17 cellular contexts compared by ENCODE assay signal in the genomic region with DNA sequence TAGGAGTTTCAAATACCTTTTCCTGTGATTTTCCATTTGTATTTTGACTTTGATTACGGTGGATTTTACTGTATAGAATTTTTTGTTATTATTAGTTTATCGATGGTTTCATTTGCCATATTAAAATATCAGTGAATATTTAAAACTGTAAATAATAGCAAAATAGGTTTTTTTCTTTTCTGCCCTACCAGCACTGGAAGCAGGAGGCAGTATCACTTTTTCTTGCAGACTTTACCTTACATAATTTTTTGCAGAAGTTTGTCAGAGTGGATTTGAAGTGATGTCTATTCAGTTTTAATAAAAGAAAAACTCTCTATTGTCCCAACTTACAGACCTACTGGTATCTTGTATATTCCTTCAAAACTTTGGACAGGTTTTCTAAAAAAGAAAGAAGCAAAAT.
DNase-seq lines count a peak whose midpoint lies in the region; ATAC-seq and TF ChIP-seq lines count a peak whose summit lies in the region.
"Had no signal": no experiment of that assay in that cellular context is flagged by ENCODE, and none has a peak within 500 bp of the region (broad histone marks: within the 10 kb centered on the region; RNA-seq: fewer than 3 reads in every experiment).

No MANE protein-coding gene starts in this region.

- no peaks in the 10 kb centered on the region; a peak in 1 of 7 replicates for H3K36me3 Mint-ChIP-seq in H9 (ENCODE audit: insufficient read depth in 1 of 3, low read depth in 3 of 3)
- H3K36me3 Mint-ChIP-seq: CD8-positive, alpha-beta T cell had no signal

- no peaks in the 10 kb centered on the region for H3K4me1 Mint-ChIP-seq in H9
- H3K4me1 Mint-ChIP-seq in stimulated activated naive CD8-positive, alpha-beta T cell treated with anti-CD3 and anti-CD28 coated beads, Interleukin-15, amount 100 ng/mL, for 72 hours, result no peaks in the 10 kb centered on the region

- H3K4me1 ChIP-seq in H9 (ENCODE audit: insufficient read depth, low read length), result no peaks in the 10 kb centered on the region
- H3K4me1 ChIP-seq: BLaER1, Peyer's patch had no signal

- no peak overlapping the region for H3K14ac ChIP-seq in H9 (ENCODE audit: insufficient read depth, low read length)

- H3K9ac ChIP-seq in H9 (ENCODE audit: extremely low read depth, insufficient read length, low read length), result no peak overlapping the region
- H3K9ac ChIP-seq: BLaER1, KMS-11 had no signal

- H2BK12ac ChIP-seq in H9 (ENCODE audit: insufficient read length, low read depth, low read length), result no peak overlapping the region

- H3K27me3 ChIP-seq in H9 (ENCODE audit: insufficient read depth, low read length), result no peaks in the 10 kb centered on the region
- H3K27me3 ChIP-seq: BLaER1, Peyer's patch had no signal

- no peak overlapping the region for H4K91ac ChIP-seq in H9 (ENCODE audit: insufficient read length, low read depth, low read length)

- no peak overlapping the region for H3K27ac ChIP-seq in H9 (ENCODE audit: insufficient read length, low read depth, low read length)
- H3K27ac ChIP-seq: BLaER1, KMS-11, Peyer's patch, SK-N-MC had no signal

- no CpG with 5 or more reads among the region's 2 CpGs for WGBS in H9 (ENCODE audit: extremely low coverage, insufficient read length, low lambda C conversion rate)

- H3K4me2 ChIP-seq in H9 (ENCODE audit: insufficient read depth, insufficient read length, low read length), result no peak overlapping the region
- H3K4me2 ChIP-seq: BLaER1, KMS-11 had no signal

- no peaks in the 10 kb centered on the region for H3K9me3 Mint-ChIP-seq in H9
- no peaks in the 10 kb centered on the region for H3K9me3 Mint-ChIP-seq in stimulated activated naive CD8-positive, alpha-beta T cell treated with anti-CD3 and anti-CD28 coated beads, Interleukin-15, amount 100 ng/mL, for 72 hours
- H3K9me3 Mint-ChIP-seq: CD8-positive, alpha-beta T cell had no signal

- no peak overlapping the region for H4K5ac ChIP-seq in H9 (ENCODE audit: insufficient read length, low read depth, low read length)

- H3K4me3 ChIP-seq in cardiac fibroblast (replicated peaks in 1 of 2; ENCODE audit: low read depth in 2 of 2, low read length in 2 of 2) (no peak overlapping the region), fibroblast of pulmonary artery (replicated peaks; ENCODE audit: low read depth, low read length) (no peak overlapping the region), retinal pigment epithelial cell (ENCODE audit: low read length) (no peak overlapping the region)
- H3K4me3 ChIP-seq: BLaER1, Peyer's patch, SK-N-MC had no signal

- no peak overlapping the region for H3K4ac ChIP-seq in H9 (ENCODE audit: low read depth, low read length)

- no peak overlapping the region for H2BK20ac ChIP-seq in H9 (ENCODE audit: low read depth, low read length, poor library complexity, severe bottlenecking)

- H3K27me3 Mint-ChIP-seq in H9 (ENCODE audit: low read depth), result no peaks in the 10 kb centered on the region
- H3K27me3 Mint-ChIP-seq in stimulated activated naive CD8-positive, alpha-beta T cell treated with anti-CD3 and anti-CD28 coated beads, Interleukin-15, amount 100 ng/mL, for 72 hours, result no peaks in the 10 kb centered on the region

- H3K18ac ChIP-seq in H9 (ENCODE audit: insufficient read length, low read depth, low read length), result no peak overlapping the region

- no peak overlapping the region for H4K8ac ChIP-seq in H9 (replicated peaks; ENCODE audit: insufficient read length, low read depth, low read length)

- no peak overlapping the region for H3T11ph ChIP-seq in H9 (ENCODE audit: low read length)

- TF ChIP-seq CTCF in H9 (conservative IDR thresholded peaks at IDR 0.05), result 0 out of 3 replicates have a peak, but pooled peaks have one; percentile 19
- peak; percentile 24 for TF ChIP-seq CTCF in cardiac fibroblast (IDR thresholded peaks at IDR 0.05; ENCODE audit: low read depth, low read length)
- TF ChIP-seq CTCF in fibroblast of pulmonary artery (IDR thresholded peaks at IDR 0.05; ENCODE audit: low read length, missing control alignments), result peak; percentile 24
- TF ChIP-seq CTCF in retinal pigment epithelial cell (conservative IDR thresholded peaks at IDR 0.05; ENCODE audit: low read depth, low read length), result peak; percentile 23

- no peaks in the 10 kb centered on the region for H3K23me2 ChIP-seq in H9 (ENCODE audit: insufficient read length, low read depth, low read length, poor library complexity, severe bottlenecking)

- no peak overlapping the region for H3K23ac ChIP-seq in H9 (ENCODE audit: insufficient read length, low read depth, low read length)

- no peak overlapping the region for H2AFZ ChIP-seq in H9 (ENCODE audit: low read length)

- no peak overlapping the region for H2AK5ac ChIP-seq in H9 (ENCODE audit: insufficient read length, low read length)

- no peaks in the 10 kb centered on the region for H3K79me2 ChIP-seq in H9 (ENCODE audit: insufficient read depth, low read length)

- H3K27ac Mint-ChIP-seq in H9, result no peak overlapping the region
- H3K27ac Mint-ChIP-seq in stimulated activated naive CD8-positive, alpha-beta T cell treated with anti-CD3 and anti-CD28 coated beads, Interleukin-15, amount 100 ng/mL, for 72 hours, result no peak overlapping the region
- H3K27ac Mint-ChIP-seq: CD8-positive, alpha-beta T cell had no signal

- H3K79me1 ChIP-seq in H9 (ENCODE audit: insufficient read depth, low read depth, low read length, poor library complexity, severe bottlenecking), result no peaks in the 10 kb centered on the region

- H3K9me3 ChIP-seq in H9 (ENCODE audit: control insufficient read depth, low read depth, low read length), result no peaks in the 10 kb centered on the region
- H3K9me3 ChIP-seq: BLaER1, Peyer's patch had no signal

- no peak overlapping the region for H3K4me3 Mint-ChIP-seq in H9
- H3K4me3 Mint-ChIP-seq in stimulated activated naive CD8-positive, alpha-beta T cell treated with anti-CD3 and anti-CD28 coated beads, Interleukin-15, amount 100 ng/mL, for 72 hours, result no peak overlapping the region
- H3K4me3 Mint-ChIP-seq: CD8-positive, alpha-beta T cell had no signal

- H2BK5ac ChIP-seq in H9 (ENCODE audit: insufficient read length, low read length), result no peak overlapping the region

- no peak for ATAC-seq in esophagus mucosa
- no peak for ATAC-seq in stimulated activated naive CD8-positive, alpha-beta T cell treated with anti-CD3 and anti-CD28 coated beads, Interleukin-15, amount 100 ng/mL, for 72 hours
- ATAC-seq: CD8-positive, alpha-beta T cell had no signal

- DNase-seq in H9, result no peak
- no peak for DNase-seq in cardiac fibroblast (ENCODE audit: low read depth in 2 of 2)
- no peak for DNase-seq in fibroblast of pulmonary artery (ENCODE audit: low read depth)
- no peak for DNase-seq in retinal pigment epithelial cell (ENCODE audit: low read depth)
- no peak for DNase-seq in AG08396 (ENCODE audit: low spot score)
- no peak for DNase-seq in stimulated activated naive CD8-positive, alpha-beta T cell treated with anti-CD3 and anti-CD28 coated beads, Interleukin-15, amount 100 ng/mL, for 72 hours
- DNase-seq: CD8-positive, alpha-beta T cell; DMS79; NCI-H1436 treated with DMSO at 0.1 percent for 48 hours; NCI-H2029 treated with DMSO at 0.1 percent for 48 hours; NCI-H510A; Peyer's patch; Right ventricle myocardium superior had no signal

- no peaks in the 10 kb centered on the region for H4K20me1 ChIP-seq in H9 (ENCODE audit: control insufficient read depth, insufficient read depth, insufficient read length)
- H4K20me1 ChIP-seq: BLaER1 had no signal

- H2BK15ac ChIP-seq in H9 (ENCODE audit: low read depth, low read length), result no peak overlapping the region

- H2BK120ac ChIP-seq in H9 (ENCODE audit: low read depth, low read length, poor library complexity, severe bottlenecking), result no peak overlapping the region

- H3K56ac ChIP-seq in H9 (ENCODE audit: insufficient read length, low read depth, low read length), result no peak overlapping the region
